In the genomic region with DNA sequence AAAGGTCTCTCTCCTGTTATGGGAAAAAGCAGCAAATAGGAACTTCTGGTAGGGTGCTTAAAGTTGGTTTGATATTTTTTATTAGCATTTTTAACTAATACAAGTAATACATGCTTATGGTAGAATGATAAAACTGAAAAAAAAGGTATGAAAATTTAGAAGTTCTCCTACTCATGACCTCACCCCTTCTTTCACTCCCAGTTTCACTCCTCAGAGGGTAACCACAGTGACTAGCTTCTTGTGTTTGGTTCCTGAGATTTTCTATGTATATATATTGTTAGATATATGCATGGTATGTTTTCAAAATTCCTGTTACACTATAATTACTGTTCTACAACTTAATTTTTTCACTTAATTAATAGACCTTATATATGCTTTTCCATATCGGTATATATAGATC, we compare ENCODE assay signal across 19 cellular contexts.
"Had no signal": no experiment of that assay in that cellular context is flagged by ENCODE, and none has a peak within 500 bp of the region (broad histone marks: within the 10 kb centered on the region; RNA-seq: fewer than 3 reads in every experiment).

No MANE protein-coding gene starts in this region.

- H3K4me1 ChIP-seq: body of pancreas, transverse colon, uterus had no signal

- H3K27ac ChIP-seq: body of pancreas, cardiac muscle cell, heart left ventricle, transverse colon, uterus had no signal

- DNase-seq: activated CD4-positive, alpha-beta memory T cell treated with anti-CD3 and anti-CD28 coated beads, Interleukin-2, amount 10 ng/mL, durations not matched to agents 7 days and 5 days; activated CD4-positive, alpha-beta T cell treated with anti-CD3 and anti-CD28 coated beads for 48 hours; activated effector memory CD4-positive, alpha-beta T cell treated with anti-CD3 and anti-CD28 coated beads, Interleukin-2, amount 50 U/mL, for 16 hours; activated naive CD4-positive, alpha-beta T cell treated with anti-CD3 and anti-CD28 coated beads, Interleukin-2, amount 50 U/mL, for 16 hours; activated naive CD8-positive, alpha-beta T cell treated with anti-CD3 and anti-CD28 coated beads, Interleukin-2, amount 50 U/mL, for 24 hours; activated T-cell treated with anti-CD3 and anti-CD28 coated beads, Interleukin-2, amount 50 U/mL, for 72 hours; body of pancreas; heart left ventricle; left ventricle myocardium superior; mammary epithelial cell; natural killer cell; stimulated activated CD4-positive, alpha-beta T cell treated with anti-CD3 and anti-CD28 coated beads, Interleukin-2, amount 100 ng/mL, for 48 hours; stimulated activated CD8-positive, alpha-beta memory T cell treated with anti-CD3 and anti-CD28 coated beads, Interleukin-4, amount 100 ng/mL, for 48 hours; stimulated activated naive B cell treated with anti-CD40 and anti-IgM and Interleukin-4, amounts not matched to agents 10 μg/mL and 1 μg/mL and 100 μg/mL, for 72 hours; transverse colon; uterus had no signal

- H3K4me3 ChIP-seq: body of pancreas, cardiac muscle cell, heart left ventricle, transverse colon, uterus had no signal

- H3K9me3 ChIP-seq: body of pancreas, transverse colon had no signal

- FAIRE-seq: endometrium, islet of Langerhans had no signal

- ATAC-seq: activated naive CD8-positive, alpha-beta T cell treated with anti-CD3 and anti-CD28 coated beads, Interleukin-2, amount 50 U/mL, for 24 hours; activated T-cell treated with anti-CD3 and anti-CD28 coated beads, Interleukin-2, amount 50 U/mL, for 72 hours; body of pancreas; heart left ventricle; left ventricle myocardium superior; natural killer cell; stimulated activated naive B cell treated with anti-CD40 and anti-IgM and Interleukin-4, amounts not matched to agents 10 μg/mL and 1 μg/mL and 100 μg/mL, for 72 hours had no signal

- H3K27me3 ChIP-seq: body of pancreas, cardiac muscle cell, heart left ventricle, transverse colon, uterus had no signal

- H3K36me3 ChIP-seq: cardiac muscle cell, heart left ventricle, transverse colon, uterus had no signal
